In the genomic region with DNA sequence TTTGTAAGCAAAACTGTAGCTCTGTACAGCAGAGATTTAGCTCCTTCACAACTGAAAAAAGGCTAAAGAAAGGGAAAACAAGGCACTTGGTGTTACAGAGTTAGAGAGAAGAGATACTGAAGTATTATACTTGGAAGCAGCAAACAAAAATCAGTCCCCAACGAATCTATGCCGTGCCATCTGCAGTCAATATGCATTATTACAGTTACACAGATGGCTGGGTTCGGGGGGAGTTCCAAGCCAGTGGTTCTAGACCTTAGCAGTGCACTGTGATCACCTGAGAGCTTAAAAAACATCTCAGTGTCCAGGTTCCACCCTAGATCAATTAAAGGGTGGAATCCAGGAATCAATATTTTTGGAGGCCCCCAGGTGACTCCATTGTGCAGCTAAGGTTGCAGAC, we compare ENCODE assay signal across 24 cellular contexts.
"Had no signal": no experiment of that assay in that cellular context is flagged by ENCODE, and none has a peak within 500 bp of the region (broad histone marks: within the 10 kb centered on the region; RNA-seq: fewer than 3 reads in every experiment).

No MANE protein-coding gene starts in this region.

- H3K36me3 ChIP-seq: brain microvascular endothelial cell, neural progenitor cell, thoracic aorta, upper lobe of right lung had no signal

- H3K4me3 ChIP-seq: dorsolateral prefrontal cortex, neural progenitor cell, smooth muscle cell, thoracic aorta, upper lobe of right lung had no signal

- H2AFZ ChIP-seq: neural progenitor cell had no signal

- H3K27me3 Mint-ChIP-seq: activated CD8-positive, alpha-beta T cell treated with anti-CD3 and anti-CD28 coated beads for 36 hours; activated naive CD4-positive, alpha-beta T cell treated with anti-CD3 and anti-CD28 coated beads, Interleukin-2, amount 10 ng/mL, durations not matched to agents 7 days and 5 days; activated naive CD8-positive, alpha-beta T cell treated with anti-CD3 and anti-CD28 coated beads, Interleukin-2, amount 50 U/mL, for 24 hours; activated T-cell treated with anti-CD3 and anti-CD28 coated beads, Interleukin-2, amount 50 U/mL, for 24 hours; naive thymus-derived CD4-positive, alpha-beta T cell had no signal

- H3K27ac Mint-ChIP-seq: activated CD8-positive, alpha-beta T cell treated with anti-CD3 and anti-CD28 coated beads for 36 hours; activated naive CD4-positive, alpha-beta T cell treated with anti-CD3 and anti-CD28 coated beads, Interleukin-2, amount 10 ng/mL, durations not matched to agents 7 days and 5 days; activated naive CD8-positive, alpha-beta T cell treated with anti-CD3 and anti-CD28 coated beads, Interleukin-2, amount 50 U/mL, for 24 hours; activated T-cell treated with anti-CD3 and anti-CD28 coated beads, Interleukin-2, amount 50 U/mL, for 24 hours; naive thymus-derived CD4-positive, alpha-beta T cell had no signal

- H3K4me2 ChIP-seq: neural progenitor cell, smooth muscle cell had no signal

- H3K27ac ChIP-seq: brain microvascular endothelial cell, dorsolateral prefrontal cortex, neural progenitor cell, thoracic aorta, upper lobe of right lung had no signal

- ATAC-seq: activated CD8-positive, alpha-beta T cell treated with anti-CD3 and anti-CD28 coated beads for 36 hours; activated naive CD8-positive, alpha-beta T cell treated with anti-CD3 and anti-CD28 coated beads, Interleukin-2, amount 50 U/mL, for 24 hours; left cardiac atrium; naive thymus-derived CD4-positive, alpha-beta T cell; sciatic nerve; upper lobe of right lung had no signal

- H3K4me1 Mint-ChIP-seq: activated naive CD4-positive, alpha-beta T cell treated with anti-CD3 and anti-CD28 coated beads, Interleukin-2, amount 10 ng/mL, durations not matched to agents 7 days and 5 days; naive thymus-derived CD4-positive, alpha-beta T cell had no signal

- H3K4me3 Mint-ChIP-seq: activated CD8-positive, alpha-beta T cell treated with anti-CD3 and anti-CD28 coated beads for 36 hours; activated naive CD4-positive, alpha-beta T cell treated with anti-CD3 and anti-CD28 coated beads, Interleukin-2, amount 10 ng/mL, durations not matched to agents 7 days and 5 days; activated naive CD8-positive, alpha-beta T cell treated with anti-CD3 and anti-CD28 coated beads, Interleukin-2, amount 50 U/mL, for 24 hours; activated T-cell treated with anti-CD3 and anti-CD28 coated beads, Interleukin-2, amount 50 U/mL, for 24 hours; naive thymus-derived CD4-positive, alpha-beta T cell; neural progenitor cell had no signal

- H3K27me3 ChIP-seq: brain microvascular endothelial cell, dorsolateral prefrontal cortex, neural progenitor cell, upper lobe of right lung had no signal

- H3K36me3 Mint-ChIP-seq: activated naive CD4-positive, alpha-beta T cell treated with anti-CD3 and anti-CD28 coated beads, Interleukin-2, amount 10 ng/mL, durations not matched to agents 7 days and 5 days; naive thymus-derived CD4-positive, alpha-beta T cell had no signal

- H3K4me1 ChIP-seq: neural progenitor cell, upper lobe of right lung had no signal

- H3K9ac ChIP-seq: neural progenitor cell had no signal

- H3K9me3 ChIP-seq: thoracic aorta had no signal

- DNase-seq: activated CD4-positive, alpha-beta T cell treated with anti-CD3 and anti-CD28 coated beads for 48 hours; activated CD4-positive, CD25-positive, alpha-beta regulatory T cell; activated CD8-positive, alpha-beta T cell treated with anti-CD3 and anti-CD28 coated beads for 36 hours; activated effector memory CD4-positive, alpha-beta T cell treated with Interleukin-2 at 50 U/mL for 16 hours; activated naive CD4-positive, alpha-beta T cell treated with anti-CD3 and anti-CD28 coated beads, Interleukin-2, amount 10 ng/mL, durations not matched to agents 7 days and 5 days; activated naive CD8-positive, alpha-beta T cell treated with anti-CD3 and anti-CD28 coated beads, Interleukin-2, amount 50 U/mL, for 24 hours; activated T-cell treated with anti-CD3 and anti-CD28 coated beads, Interleukin-2, amount 50 U/mL, for 24 hours; anterior cingulate cortex; brain microvascular endothelial cell; central memory CD4-positive, alpha-beta T cell; dorsolateral prefrontal cortex; foreskin fibroblast; glutamatergic neuron; hippocampal formation; left cardiac atrium; mesenchymal stem cell; naive thymus-derived CD4-positive, alpha-beta T cell; stimulated activated CD4-positive, alpha-beta T cell treated with anti-CD3 and anti-CD28 coated beads, Interleukin-4, amount 100 ng/mL, for 1 hour; T-helper 9 cell; upper lobe of right lung had no signal
